In the genomic region with DNA sequence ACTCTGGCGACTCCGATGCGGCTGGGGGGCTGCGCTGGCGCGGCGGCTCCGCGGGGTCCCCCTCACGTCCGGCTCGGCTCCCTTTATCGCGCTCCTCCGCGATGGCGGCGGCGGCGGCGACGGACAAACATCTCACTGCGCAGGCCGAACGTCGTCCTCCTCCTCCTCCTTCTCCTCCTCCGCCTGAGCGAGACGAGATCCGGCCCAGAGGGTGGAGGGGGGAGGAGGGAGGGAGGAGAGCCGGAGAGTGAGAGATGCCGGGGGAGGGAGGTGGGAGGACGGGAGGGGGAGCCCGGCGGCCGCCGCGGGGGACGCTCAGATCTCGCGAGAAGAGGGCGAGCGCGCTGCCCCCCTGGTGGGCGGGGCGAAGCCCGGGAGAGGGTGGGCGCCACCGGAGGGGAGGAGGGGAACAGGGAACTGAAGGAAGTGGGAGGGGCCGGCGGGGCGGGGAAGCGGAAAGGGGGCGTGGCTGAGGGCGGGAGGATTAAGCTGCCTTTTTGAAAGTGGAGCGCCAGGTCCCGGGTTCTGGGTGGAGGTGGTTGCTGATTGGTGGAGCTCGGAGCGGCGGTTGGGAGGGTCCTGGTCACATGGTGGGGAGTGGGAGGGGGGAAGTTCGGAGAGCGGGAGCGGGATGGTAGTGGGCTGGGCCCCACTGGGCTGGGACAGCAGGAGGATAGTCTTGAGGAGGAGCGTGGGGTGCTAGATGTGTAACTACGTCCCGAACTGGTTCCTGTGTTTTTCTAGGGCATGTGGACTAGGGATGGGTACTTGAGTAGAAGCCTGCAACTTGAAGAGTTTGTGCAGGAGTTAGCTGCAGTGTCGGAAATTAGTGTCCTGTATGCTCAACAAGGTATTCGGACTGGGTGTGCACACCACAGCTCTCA, we compare ENCODE assay signal across 8 cellular contexts. TPM values are rescaled to one million over a fixed set of nuclear protein-coding genes. Genes with fewer than 3 reads are reported as not detected.
A peak's percentile ranks its signal among the peaks of the same experiment; 100 is the strongest.
DNase-seq lines count a peak whose midpoint lies in the region; ATAC-seq lines count a peak whose summit lies in the region.

A gene (minus strand): TSS at position 159 of the 884 bp plus-strand sequence. CDS start 354 bp downstream, outside the sequence.

- H3K36me3 Mint-ChIP-seq in IgD-negative memory B cell = peaks cover 4% of the 10 kb centered on the region

- H3K9me3 Mint-ChIP-seq in IgD-negative memory B cell = no peaks in the 10 kb centered on the region

- peaks cover 21 to 26% (median 22%) of the 10 kb centered on the region in 3 donors for H3K4me1 Mint-ChIP-seq in IgD-negative memory B cell

- no peaks in the 10 kb centered on the region for H3K27me3 Mint-ChIP-seq in IgD-negative memory B cell

- DNase-seq in DMS 273 treated with DMSO at 0.1 percent for 48 hours (lab: John Stamatoyannopoulos, UW) (peak; percentile 98), OCI-M2 (lab: John Stamatoyannopoulos, UW; ENCODE audit: unreplicated experiment) (peak; percentile 82), activated T-cell treated with anti-CD3 and anti-CD28 coated beads for 4 hours (peak; percentile 100), epithelial cell of prostate (ENCODE audit: low read depth, low spot score) (peak; percentile 87), mucosa of gallbladder (ENCODE audit: low spot score) (peak; percentile 99)
- peak; percentile 98 to 99 for DNase-seq in stimulated activated CD8-positive, alpha-beta memory T cell treated with anti-CD3 and anti-CD28 coated beads, Interleukin-4, amount 100 ng/mL, for 4 hours (ENCODE audit: low read depth in 2 of 2, low spot score in 1 of 2)

- H3K27ac Mint-ChIP-seq in IgD-negative memory B cell = peak within 1 kb of the TSS; percentile 95 to 96 (median 95)

- peak within 1 kb of the TSS; percentile 92 for H3K27ac ChIP-seq in epithelial cell of prostate

- ATAC-seq in GM21529 (IDR thresholded peaks at IDR 0.05; ENCODE audit: unreplicated experiment) = peak; percentile 78

- H3K4me3 Mint-ChIP-seq in IgD-negative memory B cell = peak within 1 kb of the TSS; percentile 94 to 100 (median 98)

RNA-seq across cellular contexts. Expression of the gene that starts here (rescaled TPM):
- polyA plus RNA-seq in IgD-negative memory B cell = 31.8 TPM
- 73.7 TPM for total RNA-seq in mucosa of gallbladder

Comparison
In these comparisons a context has a peak if more than half of its experiments do, and no peak if none do; other contexts are left out.
1. Peak in every context shown above with its lines: DNase-seq, ATAC-seq and H3K27ac ChIP-seq.